18 cellular contexts compared by ENCODE assay signal in the genomic region with DNA sequence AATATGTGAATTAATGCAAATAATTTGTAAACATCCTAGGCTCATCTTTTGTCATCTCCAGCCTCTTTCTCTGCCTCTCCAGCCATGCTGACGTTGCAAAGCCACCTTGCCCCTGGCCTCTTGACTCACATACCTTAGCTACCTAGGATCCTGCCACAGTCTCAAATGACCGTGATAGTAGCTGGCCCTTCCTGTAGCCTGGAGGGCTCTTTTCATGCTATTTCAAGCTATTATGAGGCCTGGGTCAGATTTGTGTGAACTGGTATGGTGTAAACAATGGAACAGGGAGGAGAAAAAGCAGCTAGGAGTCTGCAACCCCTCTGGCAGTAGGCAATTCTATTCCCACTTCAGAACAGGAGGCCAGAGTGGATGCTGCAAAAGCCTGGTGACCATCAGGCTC.
DNase-seq lines count a peak whose midpoint lies in the region; ATAC-seq and TF ChIP-seq lines count a peak whose summit lies in the region.
"Had no signal": no experiment of that assay in that cellular context is flagged by ENCODE, and none has a peak within 500 bp of the region (broad histone marks: within the 10 kb centered on the region; RNA-seq: fewer than 3 reads in every experiment).

No MANE protein-coding gene starts in this region.

- H3K27ac Mint-ChIP-seq in activated naive CD4-positive, alpha-beta T cell treated with anti-CD3 and anti-CD28 coated beads for 36 hours: no peak overlapping the region
- H3K27ac Mint-ChIP-seq in activated naive CD4-positive, alpha-beta T cell treated with anti-CD3 and anti-CD28 coated beads, Interleukin-2, amount 50 U/mL, for 72 hours: no peak overlapping the region
- H3K27ac Mint-ChIP-seq: B cell; CD4-positive, CD25-positive, alpha-beta regulatory T cell; CD8-positive, alpha-beta memory T cell; H9 had no signal

- CTCF ChIA-PET in activated naive CD4-positive, alpha-beta T cell treated with anti-CD3 and anti-CD28 coated beads for 36 hours (lab: Charles Lee): no interaction called here

- H3K9me3 ChIP-seq in cardiac muscle cell (ENCODE audit: low read depth) (no peaks in the 10 kb centered on the region), left ventricle myocardium inferior (replicated peaks) (no peaks in the 10 kb centered on the region)

- no peaks in the 10 kb centered on the region for H3K27me3 Mint-ChIP-seq in activated naive CD4-positive, alpha-beta T cell treated with anti-CD3 and anti-CD28 coated beads for 36 hours (ENCODE audit: low read depth)
- H3K27me3 Mint-ChIP-seq: B cell; CD4-positive, CD25-positive, alpha-beta regulatory T cell had no signal

- ATAC-seq in HG02852 (IDR thresholded peaks at IDR 0.05; ENCODE audit: unreplicated experiment): no peak
- ATAC-seq in activated naive CD4-positive, alpha-beta T cell treated with anti-CD3 and anti-CD28 coated beads, Interleukin-2, amount 50 U/mL, for 72 hours: no peak

- H3K9me3 Mint-ChIP-seq in activated naive CD4-positive, alpha-beta T cell treated with anti-CD3 and anti-CD28 coated beads for 36 hours: no peaks in the 10 kb centered on the region
- no peaks in the 10 kb centered on the region for H3K9me3 Mint-ChIP-seq in activated naive CD4-positive, alpha-beta T cell treated with anti-CD3 and anti-CD28 coated beads, Interleukin-2, amount 50 U/mL, for 72 hours
- H3K9me3 Mint-ChIP-seq: CD8-positive, alpha-beta memory T cell; H9 had no signal

- intact Hi-C loops in left ventricle myocardium inferior (cut with micrococcal nuclease): no loop called here
- intact Hi-C loops in activated naive CD4-positive, alpha-beta T cell treated with anti-CD3 and anti-CD28 coated beads for 36 hours (cut with micrococcal nuclease): no loop called here

- peaks cover 27% of the 10 kb centered on the region for H3K36me3 Mint-ChIP-seq in activated naive CD4-positive, alpha-beta T cell treated with anti-CD3 and anti-CD28 coated beads for 36 hours (ENCODE audit: low read depth)
- H3K36me3 Mint-ChIP-seq in activated naive CD4-positive, alpha-beta T cell treated with anti-CD3 and anti-CD28 coated beads, Interleukin-2, amount 50 U/mL, for 72 hours: peaks cover 7 to 12% of the 10 kb centered on the region in 2 donors

- H3K36me3 ChIP-seq in cardiac muscle cell (no peaks in the 10 kb centered on the region), left ventricle myocardium inferior (no peaks in the 10 kb centered on the region)

- H3K27me3 ChIP-seq in cardiac muscle cell (no peaks in the 10 kb centered on the region), left ventricle myocardium inferior (ENCODE audit: low read depth) (no peaks in the 10 kb centered on the region)
- H3K27me3 ChIP-seq: BLaER1 treated with 17β-estradiol and CSF1 and Interleukin-3, amounts not matched to agents 10 nM and 100 nM had no signal

- H3K4me3 Mint-ChIP-seq in activated naive CD4-positive, alpha-beta T cell treated with anti-CD3 and anti-CD28 coated beads for 36 hours: no peak overlapping the region
- H3K4me3 Mint-ChIP-seq: B cell; CD4-positive, CD25-positive, alpha-beta regulatory T cell; CD8-positive, alpha-beta memory T cell; H9 had no signal

- H3K4me1 ChIP-seq in cardiac muscle cell (ENCODE audit: low read depth) (peaks cover 10% of the 10 kb centered on the region), left ventricle myocardium inferior (no peaks in the 10 kb centered on the region)

- TF ChIP-seq CTCF in cardiac muscle cell (IDR thresholded peaks at IDR 0.05; ENCODE audit: low read depth, low read length) (no peak), left ventricle myocardium inferior (IDR thresholded peaks at IDR 0.05; ENCODE audit: borderline replicate concordance) (no peak)

- DNase-seq in cardiac muscle cell (ENCODE audit: low read depth in 1 of 2, low spot score in 1 of 2): no peak
- DNase-seq in left ventricle myocardium inferior: no peak
- peak; percentile 65 for DNase-seq in M059J (ENCODE audit: low read depth)
- peak; percentile 88 for DNase-seq in islet precursor cell
- no peak for DNase-seq in activated naive CD4-positive, alpha-beta T cell treated with anti-CD3 and anti-CD28 coated beads for 36 hours
- no peak for DNase-seq in activated naive CD4-positive, alpha-beta T cell treated with anti-CD3 and anti-CD28 coated beads, Interleukin-2, amount 50 U/mL, for 72 hours (ENCODE audit: low spot score in 2 of 2)
- DNase-seq: 8988T; CD4-positive, CD25-positive, alpha-beta regulatory T cell; CD8-positive, alpha-beta memory T cell; COR-L47; DMS 273 treated with DMSO at 0.1 percent for 48 hours; DND-41; EL; H9 had no signal

- no peaks in the 10 kb centered on the region for H3K4me1 Mint-ChIP-seq in activated naive CD4-positive, alpha-beta T cell treated with anti-CD3 and anti-CD28 coated beads for 36 hours (ENCODE audit: low read depth)
- H3K4me1 Mint-ChIP-seq: B cell had no signal

- peak overlapping the region; percentile 36 for H3K27ac ChIP-seq in cardiac muscle cell
- H3K27ac ChIP-seq in left ventricle myocardium inferior (replicated peaks): no peak overlapping the region
- H3K27ac ChIP-seq: HL-60 had no signal

- no peak overlapping the region for H3K4me3 ChIP-seq in cardiac muscle cell
- no peak overlapping the region for H3K4me3 ChIP-seq in left ventricle myocardium inferior
- H3K4me3 ChIP-seq: BLaER1 treated with 17β-estradiol and CSF1 and Interleukin-3, amounts not matched to agents 10 nM and 100 nM had no signal

Comparison
In these comparisons a context has a peak if more than half of its experiments do, and no peak if none do; other contexts are left out.
1. DNase-seq: peak in M059J (single experiment) and islet precursor cell (single experiment); none in cardiac muscle cell (0 of 2), left ventricle myocardium inferior (single experiment), activated naive CD4-positive, alpha-beta T cell treated with anti-CD3 and anti-CD28 coated beads for 36 hours (single experiment) and activated naive CD4-positive, alpha-beta T cell treated with anti-CD3 and anti-CD28 coated beads, Interleukin-2, amount 50 U/mL, for 72 hours (0 of 2).